9 cellular contexts compared by ENCODE assay signal in genomic region chr12:27549231-27549800, GRCh38. TPM values are rescaled to one million over a fixed set of nuclear protein-coding genes. Genes with fewer than 3 reads are reported as not detected.
DNase-seq lines count a peak whose midpoint lies in the region; ATAC-seq, FAIRE-seq and TF ChIP-seq lines count a peak whose summit lies in the region.
"Had no signal": no experiment of that assay in that cellular context is flagged by ENCODE, and none has a peak within 500 bp of the region (broad histone marks: within the 10 kb centered on the region; RNA-seq: fewer than 3 reads in every experiment).

No MANE protein-coding gene starts in this region.

- FAIRE-seq in A204.1 (lab: Jason Lieb, UNC), result peak; percentile 70

- no peaks in the 10 kb centered on the region for H3K9me3 Mint-ChIP-seq in activated CD4-positive, alpha-beta T cell treated with anti-CD3 and anti-CD28 coated beads for 36 hours (ENCODE audit: low read depth)

- H3K4me3 ChIP-seq in dorsolateral prefrontal cortex (peak overlapping the region in 5 of 59 donors; percentile 8 to 17 (median 9)), muscle layer of duodenum (ENCODE audit: low read depth in 1 of 2, low read length in 2 of 2) (peak overlapping the region; percentile 6 to 33)

- peaks cover 39 to 44% of the 10 kb centered on the region in 2 donors for H3K4me1 ChIP-seq in muscle layer of duodenum (ENCODE audit: control insufficient read depth in 1 of 2, insufficient read depth in 2 of 2, low read length in 2 of 2)

- no peak overlapping the region for H3K27ac Mint-ChIP-seq in activated CD4-positive, alpha-beta T cell treated with anti-CD3 and anti-CD28 coated beads for 36 hours

- TF ChIP-seq CTCF in dorsolateral prefrontal cortex (IDR thresholded peaks at IDR 0.05 in 54 of 56, conservative IDR thresholded peaks at IDR 0.05 in 2 of 56; ENCODE audit: low read depth in 1 of 56, partially characterized antibody in 56 of 56), result no peak

- H3K4me1 Mint-ChIP-seq in activated CD4-positive, alpha-beta T cell treated with anti-CD3 and anti-CD28 coated beads for 36 hours, result peaks cover 17% of the 10 kb centered on the region

- H3K36me3 Mint-ChIP-seq in activated CD4-positive, alpha-beta T cell treated with anti-CD3 and anti-CD28 coated beads for 36 hours (ENCODE audit: low read depth), result peaks cover 4% of the 10 kb centered on the region
- H3K36me3 Mint-ChIP-seq: CD4-positive, alpha-beta memory T cell had no signal

- no peak overlapping the region for H3K4me3 Mint-ChIP-seq in activated CD4-positive, alpha-beta T cell treated with anti-CD3 and anti-CD28 coated beads for 36 hours
- H3K4me3 Mint-ChIP-seq: CD4-positive, alpha-beta memory T cell had no signal

- intact Hi-C loops in dorsolateral prefrontal cortex (cut with DNase I), result no loop called here
- intact Hi-C loops in activated CD4-positive, alpha-beta T cell treated with anti-CD3 and anti-CD28 coated beads for 36 hours (cut with DNase I, micrococcal nuclease), result no loop called here

- peaks cover 0 to 7% of the 10 kb centered on the region in 2 donors for H3K36me3 ChIP-seq in muscle layer of duodenum (ENCODE audit: control insufficient read depth in 1 of 2, insufficient read depth in 2 of 2, low read length in 2 of 2)

- POLR2A ChIA-PET in activated CD4-positive, alpha-beta T cell treated with anti-CD3 and anti-CD28 coated beads for 36 hours (lab: Charles Lee), result no interaction called here

- H3K27me3 Mint-ChIP-seq in activated CD4-positive, alpha-beta T cell treated with anti-CD3 and anti-CD28 coated beads for 36 hours, result peaks cover 2% of the 10 kb centered on the region

- no peak for ATAC-seq in GM18861 (IDR thresholded peaks at IDR 0.05; ENCODE audit: unreplicated experiment)
- no peak for ATAC-seq in activated CD4-positive, alpha-beta T cell treated with anti-CD3 and anti-CD28 coated beads for 36 hours

- H3K27ac ChIP-seq in dorsolateral prefrontal cortex (peak overlapping the region in 58 of 59 donors; percentile 5 to 99 (median 94)), muscle layer of duodenum (ENCODE audit: low read length) (peak overlapping the region; percentile 78)

- H3K27me3 ChIP-seq in dorsolateral prefrontal cortex, result no peaks in the 10 kb centered on the region
- H3K27me3 ChIP-seq in muscle layer of duodenum (ENCODE audit: low read depth, low read length), result no peaks in the 10 kb centered on the region

- no peaks in the 10 kb centered on the region for H3K9me3 ChIP-seq in muscle layer of duodenum (ENCODE audit: control insufficient read depth in 1 of 2, low read length in 2 of 2)

- CTCF ChIA-PET in activated CD4-positive, alpha-beta T cell treated with anti-CD3 and anti-CD28 coated beads for 36 hours (lab: Charles Lee), result interaction anchor here (1.0 kb wide), 1 partner anchor 1352 kb away, joined by 5 read pairs; no protein-coding TSS in a partner anchor

- DNase-seq in NCI-H460 (ENCODE audit: extremely low read depth, low read depth), result peak; percentile 83
- no peak for DNase-seq in dorsolateral prefrontal cortex
- DNase-seq in T-helper 9 cell, result no peak
- DNase-seq in activated CD4-positive, alpha-beta T cell treated with anti-CD3 and anti-CD28 coated beads for 36 hours, result no peak
- no peak for DNase-seq in NK-92 treated with Interleukin-12 subunit alpha and Interleukin-12 subunit beta, amount 100 ng/mL, for 24 hours (lab: John Stamatoyannopoulos, UW)
- DNase-seq: CD4-positive, alpha-beta memory T cell had no signal

RNA-seq across cellular contexts. Expression of gene PPFIBP1, which starts 25.3 kb away (rescaled TPM):
- total RNA-seq in NCI-H460 (2014; rRNA removed; shearing (Covaris generic)), result 66.2 and 75.1 TPM in 2 replicates
- polyA plus RNA-seq in NCI-H460 (2014; cell fraction: nucleus; rRNA removed), result 34.6 and 54.7 TPM in 2 replicates
- total RNA-seq in dorsolateral prefrontal cortex, result 100 to 1,000 TPM; 105 to 192 (median 143) TPM
- 10 to 100 TPM; 14.9 to 15.6 TPM for total RNA-seq in activated CD4-positive, alpha-beta T cell treated with anti-CD3 and anti-CD28 coated beads for 36 hours
